In the genomic region with DNA sequence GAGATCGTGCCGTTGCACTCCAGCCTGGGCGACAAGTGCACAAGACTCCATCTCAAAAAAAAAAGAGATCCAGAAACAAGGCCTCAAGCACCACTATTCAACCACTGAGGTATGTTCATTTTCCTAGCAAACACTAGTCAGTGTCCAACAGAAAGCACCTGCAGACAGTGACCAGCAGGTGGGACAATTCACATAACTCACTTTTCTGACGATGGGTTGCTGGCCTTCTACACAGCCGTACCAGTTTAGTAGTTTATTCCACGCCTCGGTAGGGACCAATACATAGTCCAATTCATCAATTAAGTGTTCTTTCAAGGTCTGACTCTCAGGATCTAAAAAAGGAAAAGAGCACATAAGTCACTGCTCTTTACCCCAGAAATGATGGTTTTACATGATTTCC, we compare ENCODE assay signal across 11 cellular contexts. TPM values are rescaled to one million over a fixed set of nuclear protein-coding genes. Genes with fewer than 3 reads are reported as not detected.
DNase-seq lines count a peak whose midpoint lies in the region; ATAC-seq, FAIRE-seq and TF ChIP-seq lines count a peak whose summit lies in the region.
"Had no signal": no experiment of that assay in that cellular context is flagged by ENCODE, and none has a peak within 500 bp of the region (broad histone marks: within the 10 kb centered on the region; RNA-seq: fewer than 3 reads in every experiment).

No MANE protein-coding gene starts in this region.

- peak; percentile 76 for FAIRE-seq in HepG2 (lab: Jason Lieb, UNC)
- FAIRE-seq: H54 had no signal

- DNase-seq in BJ (ENCODE audit: low read depth) (no peak), HFF-Myc (ENCODE audit: extremely low read depth, low read depth) (no peak), brain microvascular endothelial cell (no peak), HepG2 (ENCODE audit: low spot score) (peak; percentile 35), SKM-1 treated with dmso at 0.1 percent for 144 hours (lab: John Stamatoyannopoulos, UW; ENCODE audit: unreplicated experiment) (no peak)
- DNase-seq in stimulated activated CD4-positive, alpha-beta T cell treated with anti-CD3 and anti-CD28 coated beads, Interleukin-4, amount 100 ng/mL, for 4 hours: no peak
- DNase-seq: NCI-H1417 treated with DMSO at 0.1 percent for 48 hours; stimulated activated CD4-positive, alpha-beta T cell treated with anti-CD3 and anti-CD28 coated beads, Interleukin-2, amount 100 ng/mL, for 48 hours had no signal

- H3K27me3 ChIP-seq in BJ (ENCODE audit: control insufficient read depth, insufficient read depth, low read length): no peaks in the 10 kb centered on the region
- no peaks in the 10 kb centered on the region for H3K27me3 ChIP-seq in brain microvascular endothelial cell (replicated peaks)
- no peaks in the 10 kb centered on the region for H3K27me3 ChIP-seq in HepG2 (ENCODE audit: control insufficient read depth in 1 of 2, insufficient read depth in 2 of 2, low read length in 2 of 2)

- H3K9ac ChIP-seq in HepG2 (ENCODE audit: insufficient read depth, low read depth, low read length): no peak overlapping the region

- H3K36me3 ChIP-seq in BJ (ENCODE audit: control insufficient read depth, insufficient read depth, low read length) (peaks cover 30% of the 10 kb centered on the region), brain microvascular endothelial cell (replicated peaks) (peaks cover 72% of the 10 kb centered on the region), HepG2 (replicated peaks in 1 of 2; ENCODE audit: control insufficient read depth in 1 of 2, insufficient read depth in 2 of 2, low read length in 2 of 2) (peaks cover 28 to 58% of the 10 kb centered on the region in 2 experiments)

- H2AFZ ChIP-seq in HepG2 (ENCODE audit: low read length): no peak overlapping the region

- no peak for TF ChIP-seq EP300 in HepG2 (IDR thresholded peaks at IDR 0.05; ENCODE audit: low read depth in 2 of 2, low read length in 2 of 2)
- no peak for TF ChIP-seq EP300 in HepG2 (CRISPR knock-in tag; IDR thresholded peaks at IDR 0.05; ENCODE audit: borderline replicate concordance)

- H3K9me3 ChIP-seq in HepG2 (ENCODE audit: low read length): no peaks in the 10 kb centered on the region

- H3K4me2 ChIP-seq in HepG2 (ENCODE audit: low read depth, low read length): no peak overlapping the region

- H3K4me1 ChIP-seq in HepG2 (ENCODE audit: insufficient read depth, low read length): no peaks in the 10 kb centered on the region

- peak; percentile 29; the same call in 1 of the 2 replicates for TF ChIP-seq RAD21 in HepG2 (CRISPR knock-in tag; IDR thresholded peaks at IDR 0.05)

- 88% methylated on average over 7 of the region's 7 CpGs for WGBS in HepG2 (ENCODE audit: low lambda C conversion rate)

- intact Hi-C loops in HepG2 (cut with micrococcal nuclease; ENCODE audit: unreplicated experiment): loop anchor here (1.0 kb wide), 1 partner anchor 122 kb away; no protein-coding TSS in a partner anchor

- no TSS peak for BruUV-seq in HepG2 (replicated peaks; lab: Mats Ljungman, UMichigan)

- H3K27ac ChIP-seq in brain microvascular endothelial cell: no peak overlapping the region
- H3K27ac ChIP-seq in HepG2 (ENCODE audit: extremely low read length, insufficient read depth, low read length): no peak overlapping the region

- no peaks in the 10 kb centered on the region for H4K20me1 ChIP-seq in HepG2 (ENCODE audit: insufficient read depth, low read length)

- ATAC-seq in HepG2 (peak; percentile 81), GM21529 (IDR thresholded peaks at IDR 0.05; ENCODE audit: unreplicated experiment) (no peak), GM18909 (IDR thresholded peaks at IDR 0.05; ENCODE audit: poor library complexity, unreplicated experiment) (no peak)

- CTCF ChIA-PET in BJ (lab: Yijun Ruan, JAX) (interaction anchor here (1.0 kb wide), 1 partner anchor 86 kb away, joined by 3 read pairs; no protein-coding TSS in a partner anchor), HepG2 (lab: Yijun Ruan, JAX; ENCODE audit: low intra/inter-chr PET ratio, low total read pairs) (interaction anchor here (1.6 kb wide), 1 partner anchor 121 kb away, joined by 7 read pairs; no protein-coding TSS in a partner anchor)

- TF ChIP-seq POLR2A in HepG2 (IDR thresholded peaks at IDR 0.05; ENCODE audit: insufficient read depth in 1 of 2, low read depth in 2 of 2, low read length in 2 of 2): no peak

- H3K79me2 ChIP-seq in HepG2 (ENCODE audit: insufficient read depth, low read length): no peaks in the 10 kb centered on the region

- in situ Hi-C loops in brain microvascular endothelial cell (cut with HindIII; ENCODE audit: low pct_ligation_motif_present, low sequenced_read_pairs) (no loop called here), HepG2 (cut with HindIII; ENCODE audit: extremely low pct_ligation_motif_present, low pct_unique_long_range_greater_than_20kb) (loop anchor here (25.0 kb wide), 1 partner anchor 110 kb away; the partner anchor contains the start of gene NICN1)

- POLR2A ChIA-PET in BJ (lab: Charles Lee): no interaction called here
- POLR2A ChIA-PET in HepG2 (lab: Yijun Ruan, JAX): interaction anchor here (0.8 kb wide), 1 partner anchor 13 kb away, joined by 3 read pairs; no protein-coding TSS in a partner anchor

- TF ChIP-seq CTCF in BJ (IDR thresholded peaks at IDR 0.05; ENCODE audit: insufficient read depth, low read depth, low read length) (0 out of 2 replicates have a peak, but pooled peaks have one; percentile 14), HFF-Myc (IDR thresholded peaks at IDR 0.05; ENCODE audit: low read depth, low read length, missing control alignments) (peak; percentile 18), brain microvascular endothelial cell (IDR thresholded peaks at IDR 0.05; ENCODE audit: low read depth, low read length, missing control alignments) (peak; percentile 47), HepG2 (CRISPR knock-in tag; IDR thresholded peaks at IDR 0.05) (peak; percentile 48)

- H3K4me3 ChIP-seq in BJ (ENCODE audit: low read depth, low read length): no peak overlapping the region
- H3K4me3 ChIP-seq in HFF-Myc (replicated peaks; ENCODE audit: low read depth, low read length): no peak overlapping the region
- no peak overlapping the region for H3K4me3 ChIP-seq in brain microvascular endothelial cell (ENCODE audit: low read depth, low read length)
- H3K4me3 ChIP-seq in HepG2 (replicated peaks in 1 of 3; ENCODE audit: insufficient read depth in 1 of 3, low read depth in 2 of 3, low read length in 3 of 3): no peak overlapping the region

RNA-seq across cellular contexts. Expression of gene USP4, which starts 12.4 kb away (rescaled TPM):
- polyA plus RNA-seq in BJ (2011; rRNA removed): 63.5 and 72.7 TPM in 2 replicates
- 52.5 and 68.4 TPM in 2 replicates for polyA minus RNA-seq in BJ (2011; rRNA and poly(A)+ RNA removed)
- 9.2 and 12.1 TPM in 2 replicates for total RNA-seq in HepG2 (2016; rRNA removed; fragmentation: Illumina TruSeq; extraction: Trizol)
- total RNA-seq in HepG2 (2016; cell fraction: cytosol; rRNA removed; fragmentation: Illumina TruSeq; extraction: Trizol; ENCODE audit: low read depth): 3.9 and 5.6 TPM in 2 replicates
- total RNA-seq in HepG2 (2016; cell fraction: insoluble cytoplasmic fraction; rRNA removed; fragmentation: Illumina TruSeq; extraction: Trizol): 9.5 and 12.5 TPM in 2 replicates
- 6.2 and 7.0 TPM in 2 replicates for total RNA-seq in HepG2 (2016; cell fraction: membrane; rRNA removed; fragmentation: Illumina TruSeq; extraction: Trizol)
- total RNA-seq in HepG2 (2016; cell fraction: nucleus; rRNA removed; fragmentation: Illumina TruSeq; extraction: Trizol): 14.7 and 15.5 TPM in 2 replicates
- 18.7 and 20.8 TPM in 2 replicates for polyA plus RNA-seq in HepG2 (2011; rRNA removed)
- polyA plus RNA-seq in HepG2 (2011; cell fraction: cytosol; rRNA removed): 10.8 and 12.7 TPM in 2 replicates
- 22.0 and 28.3 TPM in 2 replicates for polyA plus RNA-seq in HepG2 (2011; cell fraction: nucleus; rRNA removed)
- 11.8 and 12.6 TPM in 2 replicates for polyA plus RNA-seq in HepG2 (2012)
- polyA plus RNA-seq in HepG2 (2016; cell fraction: cytosol; fragmentation: Illumina TruSeq; extraction: Trizol; ENCODE audit: low read depth): 2.2 and 2.4 TPM in 2 replicates
- polyA plus RNA-seq in HepG2 (2016; cell fraction: insoluble cytoplasmic fraction; fragmentation: Illumina TruSeq; extraction: Trizol; ENCODE audit: low read depth): 23.2 and 24.3 TPM in 2 replicates
- 5.3 and 5.8 TPM in 2 replicates for polyA plus RNA-seq in HepG2 (2016; cell fraction: membrane; fragmentation: Illumina TruSeq; extraction: Trizol; ENCODE audit: low read depth)
- polyA plus RNA-seq in HepG2 (2016; cell fraction: nucleus; fragmentation: Illumina TruSeq; extraction: Trizol; ENCODE audit: insufficient read depth, low read depth): 37.3 and 42.6 TPM in 2 replicates
- 31.1 and 48.0 TPM in 2 replicates for polyA minus RNA-seq in HepG2 (2011; rRNA and poly(A)+ RNA removed; ENCODE audit: low replicate concordance)
- 10.6 TPM in 2 replicates for polyA minus RNA-seq in HepG2 (2011; cell fraction: cytosol; rRNA and poly(A)+ RNA removed)
- 36.3 and 41.9 TPM in 2 replicates for polyA minus RNA-seq in HepG2 (2011; cell fraction: nucleus; rRNA and poly(A)+ RNA removed)

RNA-seq across cellular contexts. Expression of gene GPX1, which starts 30.7 kb away (rescaled TPM):
- 503 and 751 TPM in 2 replicates for polyA plus RNA-seq in BJ (2011; rRNA removed)
- 83.4 and 121 TPM in 2 replicates for polyA minus RNA-seq in BJ (2011; rRNA and poly(A)+ RNA removed)
- 149 and 169 TPM in 2 replicates for total RNA-seq in HepG2 (2016; rRNA removed; fragmentation: Illumina TruSeq; extraction: Trizol)
- 205 and 280 TPM in 2 replicates for total RNA-seq in HepG2 (2016; cell fraction: cytosol; rRNA removed; fragmentation: Illumina TruSeq; extraction: Trizol; ENCODE audit: low read depth)
- 148 and 173 TPM in 2 replicates for total RNA-seq in HepG2 (2016; cell fraction: insoluble cytoplasmic fraction; rRNA removed; fragmentation: Illumina TruSeq; extraction: Trizol)
- total RNA-seq in HepG2 (2016; cell fraction: membrane; rRNA removed; fragmentation: Illumina TruSeq; extraction: Trizol): 276 and 347 TPM in 2 replicates
- 56.7 and 58.1 TPM in 2 replicates for total RNA-seq in HepG2 (2016; cell fraction: nucleus; rRNA removed; fragmentation: Illumina TruSeq; extraction: Trizol)
- polyA plus RNA-seq in HepG2 (2011; rRNA removed): 167 and 168 TPM in 2 replicates
- 122 and 246 TPM in 2 replicates for polyA plus RNA-seq in HepG2 (2011; cell fraction: cytosol; rRNA removed)
- polyA plus RNA-seq in HepG2 (2011; cell fraction: nucleus; rRNA removed): 103 and 106 TPM in 2 replicates
- polyA plus RNA-seq in HepG2 (2012): 61.4 and 66.5 TPM in 2 replicates
- 349 and 479 TPM in 2 replicates for polyA plus RNA-seq in HepG2 (2016; cell fraction: cytosol; fragmentation: Illumina TruSeq; extraction: Trizol; ENCODE audit: low read depth)
- polyA plus RNA-seq in HepG2 (2016; cell fraction: insoluble cytoplasmic fraction; fragmentation: Illumina TruSeq; extraction: Trizol; ENCODE audit: low read depth): 254 and 267 TPM in 2 replicates
- 392 and 448 TPM in 2 replicates for polyA plus RNA-seq in HepG2 (2016; cell fraction: membrane; fragmentation: Illumina TruSeq; extraction: Trizol; ENCODE audit: low read depth)
- polyA plus RNA-seq in HepG2 (2016; cell fraction: nucleus; fragmentation: Illumina TruSeq; extraction: Trizol; ENCODE audit: insufficient read depth, low read depth): 140 and 150 TPM in 2 replicates
- polyA minus RNA-seq in HepG2 (2011; rRNA and poly(A)+ RNA removed; ENCODE audit: low replicate concordance): 140 and 218 TPM in 2 replicates
- polyA minus RNA-seq in HepG2 (2011; cell fraction: cytosol; rRNA and poly(A)+ RNA removed): 38.9 and 50.8 TPM in 2 replicates
- 19.5 and 22.8 TPM in 2 replicates for polyA minus RNA-seq in HepG2 (2011; cell fraction: nucleus; rRNA and poly(A)+ RNA removed)

RNA-seq across cellular contexts. Expression of gene C3orf62, which starts 50.5 kb away (rescaled TPM):
- 2.1 TPM in 2 replicates for polyA plus RNA-seq in BJ (2011; rRNA removed)
- 1.7 and 2.5 TPM in 2 replicates for polyA minus RNA-seq in BJ (2011; rRNA and poly(A)+ RNA removed)
- 1.2 and 1.6 TPM in 2 replicates for total RNA-seq in HepG2 (2016; rRNA removed; fragmentation: Illumina TruSeq; extraction: Trizol)
- 0.44 and 1.3 TPM in 2 replicates for total RNA-seq in HepG2 (2016; cell fraction: cytosol; rRNA removed; fragmentation: Illumina TruSeq; extraction: Trizol; ENCODE audit: low read depth)
- total RNA-seq in HepG2 (2016; cell fraction: insoluble cytoplasmic fraction; rRNA removed; fragmentation: Illumina TruSeq; extraction: Trizol): 1.3 and 1.4 TPM in 2 replicates
- 0.86 and 1.7 TPM in 2 replicates for total RNA-seq in HepG2 (2016; cell fraction: membrane; rRNA removed; fragmentation: Illumina TruSeq; extraction: Trizol)
- total RNA-seq in HepG2 (2016; cell fraction: nucleus; rRNA removed; fragmentation: Illumina TruSeq; extraction: Trizol): 2.2 and 3.0 TPM in 2 replicates
- polyA plus RNA-seq in HepG2 (2011; rRNA removed): 3.9 and 4.3 TPM in 2 replicates
- 1.7 and 2.3 TPM in 2 replicates for polyA plus RNA-seq in HepG2 (2011; cell fraction: cytosol; rRNA removed)
- polyA plus RNA-seq in HepG2 (2011; cell fraction: nucleus; rRNA removed): 10.2 and 11.2 TPM in 2 replicates
- 3.0 and 3.6 TPM in 2 replicates for polyA plus RNA-seq in HepG2 (2012)
- polyA plus RNA-seq in HepG2 (2016; cell fraction: cytosol; fragmentation: Illumina TruSeq; extraction: Trizol; ENCODE audit: low read depth): 0.58 and 0.86 TPM in 2 replicates
- 2.0 and 2.7 TPM in 2 replicates for polyA plus RNA-seq in HepG2 (2016; cell fraction: insoluble cytoplasmic fraction; fragmentation: Illumina TruSeq; extraction: Trizol; ENCODE audit: low read depth)
- polyA plus RNA-seq in HepG2 (2016; cell fraction: membrane; fragmentation: Illumina TruSeq; extraction: Trizol; ENCODE audit: low read depth): 1.1 and 1.2 TPM in 2 replicates
- 17.7 and 17.8 TPM in 2 replicates for polyA plus RNA-seq in HepG2 (2016; cell fraction: nucleus; fragmentation: Illumina TruSeq; extraction: Trizol; ENCODE audit: insufficient read depth, low read depth)
- 2.3 and 13.0 TPM in 2 replicates for polyA minus RNA-seq in HepG2 (2011; rRNA and poly(A)+ RNA removed; ENCODE audit: low replicate concordance)
- polyA minus RNA-seq in HepG2 (2011; cell fraction: cytosol; rRNA and poly(A)+ RNA removed): 0.89 and 1.1 TPM in 2 replicates
- 10.1 and 11.5 TPM in 2 replicates for polyA minus RNA-seq in HepG2 (2011; cell fraction: nucleus; rRNA and poly(A)+ RNA removed)
